ENCODE assay signal across 1 cellular context in genomic region chr2:22055784-22056620, GRCh38.
TF ChIP-seq lines count a peak whose summit lies in the region.

No MANE protein-coding gene starts in this region.

TF ChIP-seq in HepG2, 621 proteins besides CTCF, POLR2A, EP300 and RAD21 (continued from another document and continues in another):
- TF ChIP-seq AHDC1 (CRISPR knock-in tag; IDR thresholded peaks at IDR 0.05; ENCODE audit: borderline replicate concordance) (peak; percentile 98), SRF (IDR thresholded peaks at IDR 0.05; ENCODE audit: low read depth, low read length) (peak; percentile 27; the same call in 1 of the 2 replicates), KDM4B (CRISPR knock-in tag; IDR thresholded peaks at IDR 0.05) (peak; percentile 75; the same call in 1 of the 2 replicates), SNRNP70 (IDR thresholded peaks at IDR 0.05; ENCODE audit: low read depth, low read length) (no peak), YEATS2 (CRISPR knock-in tag; IDR thresholded peaks at IDR 0.05; ENCODE audit: borderline replicate concordance) (peak; percentile 42; the same call in 1 of the 2 replicates), MED8 (CRISPR knock-in tag; IDR thresholded peaks at IDR 0.05; ENCODE audit: insufficient replicate concordance) (no peak), SMAD3 (CRISPR knock-in tag; IDR thresholded peaks at IDR 0.05) (peak; percentile 90), ZNF720 (CRISPR knock-in tag; IDR thresholded peaks at IDR 0.05) (no peak), ZNF24 (IDR thresholded peaks at IDR 0.05) (peak; percentile 51; the same call in 1 of the 2 replicates), ATF6 (CRISPR knock-in tag; conservative IDR thresholded peaks at IDR 0.05) (no peak), CEBPB (IDR thresholded peaks at IDR 0.05; ENCODE audit: borderline replicate concordance, low read depth, low read length) (peak; percentile 100), KMT2A (CRISPR knock-in tag; IDR thresholded peaks at IDR 0.05) (no peak), SMAD1 (CRISPR knock-in tag; IDR thresholded peaks at IDR 0.05; ENCODE audit: borderline replicate concordance, low read depth) (no peak), PBX2 (CRISPR knock-in tag; IDR thresholded peaks at IDR 0.05) (no peak), AGO1 (IDR thresholded peaks at IDR 0.05; ENCODE audit: low read depth, low read length, poor library complexity, severe bottlenecking) (no peak), ZNF558 (CRISPR knock-in tag; IDR thresholded peaks at IDR 0.05; ENCODE audit: borderline replicate concordance) (peak; percentile 59; the same call in 1 of the 2 replicates), MIER3 (CRISPR knock-in tag; IDR thresholded peaks at IDR 0.05; ENCODE audit: borderline replicate concordance) (peak; percentile 91; the same call in 1 of the 2 replicates), PHF8 (CRISPR knock-in tag; IDR thresholded peaks at IDR 0.05) (no peak), DMAP1 (CRISPR knock-in tag; IDR thresholded peaks at IDR 0.05) (peak; percentile 25; the same call in 1 of the 2 replicates), ZNF816 (CRISPR knock-in tag; IDR thresholded peaks at IDR 0.05; ENCODE audit: borderline replicate concordance) (peak; percentile 79; the same call in 1 of the 2 replicates), ZFAT (CRISPR knock-in tag; conservative IDR thresholded peaks at IDR 0.05) (no peak), ZSCAN12 (CRISPR knock-in tag; IDR thresholded peaks at IDR 0.05) (no peak), GATAD2A (CRISPR knock-in tag; IDR thresholded peaks at IDR 0.05) (peak; percentile 97), ZNF616 (CRISPR knock-in tag; IDR thresholded peaks at IDR 0.05; ENCODE audit: low read depth) (no peak), IKZF4 (CRISPR knock-in tag; IDR thresholded peaks at IDR 0.05; ENCODE audit: borderline replicate concordance, low read depth, not compliant biosample characterization) (no peak), ZNF329 (CRISPR knock-in tag; IDR thresholded peaks at IDR 0.05; ENCODE audit: low read depth) (no peak), PREB (CRISPR knock-in tag; IDR thresholded peaks at IDR 0.05) (no peak), HNF1A (IDR thresholded peaks at IDR 0.05; ENCODE audit: low read depth) (peak; percentile 86), HNF1A (CRISPR knock-in tag; IDR thresholded peaks at IDR 0.05; ENCODE audit: borderline replicate concordance) (peak; percentile 61), RFXANK (CRISPR knock-in tag; IDR thresholded peaks at IDR 0.05) (no peak), ZFP37 (CRISPR knock-in tag; IDR thresholded peaks at IDR 0.05; ENCODE audit: borderline replicate concordance) (no peak), CENPBD1 (CRISPR knock-in tag; IDR thresholded peaks at IDR 0.05; ENCODE audit: borderline replicate concordance, low read depth) (no peak), ZNF280D (CRISPR knock-in tag; IDR thresholded peaks at IDR 0.05) (peak; percentile 88; the same call in 1 of the 2 replicates), ESRRA (CRISPR knock-in tag; IDR thresholded peaks at IDR 0.05; ENCODE audit: low read depth) (peak; percentile 35; the same call in 1 of the 2 replicates), RNF219 (CRISPR knock-in tag; IDR thresholded peaks at IDR 0.05) (no peak), IRF2 (CRISPR knock-in tag; IDR thresholded peaks at IDR 0.05) (peak; percentile 82; the same call in 1 of the 2 replicates), RBAK (CRISPR knock-in tag; IDR thresholded peaks at IDR 0.05) (peak; percentile 99)
